In genomic region chr5:77175235-77175634, GRCh38 we compare ENCODE assay signal across 22 cellular contexts. TPM values are rescaled to one million over a fixed set of nuclear protein-coding genes. Genes with fewer than 3 reads are reported as not detected.
"Had no signal": no experiment of that assay in that cellular context is flagged by ENCODE, and none has a peak within 500 bp of the region (broad histone marks: within the 10 kb centered on the region; RNA-seq: fewer than 3 reads in every experiment).

No MANE protein-coding gene starts in this region.

- H3K4me3 Mint-ChIP-seq: immature natural killer cell, naive B cell, nephron, type B pancreatic cell had no signal

- H3K27me3 ChIP-seq: pancreas, thyroid gland had no signal

- H3K27ac ChIP-seq: foreskin keratinocyte, pancreas, suprapubic skin, thyroid gland had no signal

- H3K4me2 ChIP-seq: smooth muscle cell had no signal

- H3K4me1 Mint-ChIP-seq: immature natural killer cell, naive B cell had no signal

- H3K4me3 ChIP-seq: lung, pancreas, smooth muscle cell, suprapubic skin, thyroid gland had no signal

- H3K9me3 Mint-ChIP-seq: immature natural killer cell, nephron, type B pancreatic cell had no signal

- FAIRE-seq: colon, keratinocyte, pancreas, urothelium cell line had no signal

- H3K36me3 ChIP-seq: pancreas, suprapubic skin, thyroid gland had no signal

- ATAC-seq: foreskin keratinocyte, pancreas had no signal

- H3K36me3 Mint-ChIP-seq: immature natural killer cell, naive B cell, type B pancreatic cell had no signal

- H3K27ac Mint-ChIP-seq: immature natural killer cell, naive B cell, nephron, progenitor cell of endocrine pancreas, type B pancreatic cell had no signal

- H3K4me1 ChIP-seq: foreskin keratinocyte, pancreas had no signal

- DNase-seq: dermis blood vessel endothelial cell; foreskin keratinocyte; immature natural killer cell; left cardiac atrium; left ventricle myocardium superior; mesenchymal stem cell; naive B cell; occipital lobe; pancreas; right cardiac atrium; stimulated activated CD4-positive, alpha-beta T cell treated with anti-CD3 and anti-CD28 coated beads, Interleukin-2, amount 100 ng/mL, for 48 hours; stimulated activated naive CD4-positive, alpha-beta T cell treated with Interleukin-2 at 50 U/mL for 16 hours; thyroid gland had no signal

- H3K9me3 ChIP-seq: pancreas, suprapubic skin, thyroid gland had no signal

RNA-seq across cellular contexts. Expression of gene PDE8B, which starts 35.2 kb away (rescaled TPM):
- total RNA-seq: foreskin keratinocyte had no signal
- polyA plus RNA-seq: foreskin keratinocyte, keratinocyte had no signal
